Comparison of ENCODE assay signal across 8 cellular contexts in the genomic region with DNA sequence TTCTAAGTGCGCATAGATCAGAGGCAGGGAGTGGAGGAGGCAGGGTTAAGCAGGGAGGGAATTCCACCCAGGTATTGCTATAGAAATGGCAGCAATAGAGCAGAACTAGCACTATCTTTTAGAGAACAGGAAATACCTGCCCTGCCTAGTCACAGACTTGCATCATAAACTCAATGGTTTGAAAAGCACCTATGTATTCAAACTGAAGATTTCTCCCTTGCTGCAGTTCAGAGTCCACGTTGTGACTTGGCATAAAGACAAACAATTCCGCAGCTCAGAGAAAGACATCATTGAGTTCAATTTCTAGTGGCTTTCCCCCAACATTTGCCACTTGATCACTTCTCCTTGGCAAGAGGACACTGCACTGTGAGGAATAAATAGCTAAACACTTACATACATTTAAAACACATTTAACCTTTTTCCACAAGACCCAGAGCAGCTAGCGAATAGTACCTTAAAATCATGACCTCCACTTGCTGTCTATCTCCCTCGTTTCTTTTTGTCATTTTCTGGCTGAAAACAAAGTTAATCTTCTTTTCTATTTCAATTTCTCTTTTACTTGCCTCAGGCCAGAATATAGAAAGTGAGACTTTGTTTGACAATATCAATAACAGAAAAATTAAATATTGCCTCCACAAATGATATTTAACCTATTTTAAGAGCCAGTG. TPM values are rescaled to one million over a fixed set of nuclear protein-coding genes. Genes with fewer than 3 reads are reported as not detected.
DNase-seq lines count a peak whose midpoint lies in the region; ATAC-seq and TF ChIP-seq lines count a peak whose summit lies in the region.

No MANE protein-coding gene starts in this region.

- POLR2A ChIA-PET in activated CD8-positive, alpha-beta T cell treated with anti-CD3 and anti-CD28 coated beads for 36 hours (lab: Charles Lee), result no interaction called here

- no peaks in the 10 kb centered on the region for H3K4me1 Mint-ChIP-seq in activated CD8-positive, alpha-beta T cell treated with anti-CD3 and anti-CD28 coated beads for 36 hours (ENCODE audit: low read depth)

- no peak overlapping the region for H3K27ac Mint-ChIP-seq in activated CD8-positive, alpha-beta T cell treated with anti-CD3 and anti-CD28 coated beads for 36 hours

- in situ Hi-C loops in gastrocnemius medialis (cut with MboI; ENCODE audit: low sequenced_read_pairs in 4 of 4), result loop anchor here in 2 of 4 donors (25.0 kb wide), 3 partner anchors 162 to 488 kb away; no protein-coding TSS in a partner anchor

- H3K9me3 ChIP-seq in gastrocnemius medialis (no peaks in the 10 kb centered on the region), SJCRH30 (replicated peaks) (no peaks in the 10 kb centered on the region)

- H3K9me3 Mint-ChIP-seq in activated CD8-positive, alpha-beta T cell treated with anti-CD3 and anti-CD28 coated beads for 36 hours, result no peaks in the 10 kb centered on the region

- no peaks in the 10 kb centered on the region for H3K36me3 ChIP-seq in gastrocnemius medialis
- H3K36me3 ChIP-seq in SJCRH30, result no peaks in the 10 kb centered on the region

- H3K4me3 ChIP-seq in gastrocnemius medialis, result no peak overlapping the region
- H3K4me3 ChIP-seq in SJCRH30, result no peak overlapping the region

- intact Hi-C loops in gastrocnemius medialis (cut with DNase I; ENCODE audit: low total_unique reads), result no loop called here
- intact Hi-C loops in activated CD8-positive, alpha-beta T cell treated with anti-CD3 and anti-CD28 coated beads for 36 hours (cut with micrococcal nuclease), result no loop called here

- H3K4me1 ChIP-seq in foreskin keratinocyte, result peaks cover 21% of the 10 kb centered on the region
- peaks cover 3 to 6% of the 10 kb centered on the region in 2 donors for H3K4me1 ChIP-seq in gastrocnemius medialis
- no peaks in the 10 kb centered on the region for H3K4me1 ChIP-seq in SJCRH30

- H3K27me3 Mint-ChIP-seq in activated CD8-positive, alpha-beta T cell treated with anti-CD3 and anti-CD28 coated beads for 36 hours, result no peaks in the 10 kb centered on the region

- TF ChIP-seq CTCF in foreskin keratinocyte (conservative IDR thresholded peaks at IDR 0.05) (no peak), gastrocnemius medialis (IDR thresholded peaks at IDR 0.05 in 4 of 5, conservative IDR thresholded peaks at IDR 0.05 in 1 of 5) (no peak)
- no peak for TF ChIP-seq CTCF in activated CD8-positive, alpha-beta T cell treated with anti-CD3 and anti-CD28 coated beads for 36 hours (IDR thresholded peaks at IDR 0.05)

- H3K36me3 Mint-ChIP-seq in activated CD8-positive, alpha-beta T cell treated with anti-CD3 and anti-CD28 coated beads for 36 hours (ENCODE audit: low read depth), result no peaks in the 10 kb centered on the region

- no peak overlapping the region for H3K4me3 Mint-ChIP-seq in activated CD8-positive, alpha-beta T cell treated with anti-CD3 and anti-CD28 coated beads for 36 hours

- H3K27me3 ChIP-seq in foreskin keratinocyte (no peaks in the 10 kb centered on the region), gastrocnemius medialis (no peaks in the 10 kb centered on the region), SJCRH30 (no peaks in the 10 kb centered on the region)

- no peak for TF ChIP-seq POLR2A in gastrocnemius medialis (IDR thresholded peaks at IDR 0.05)

- H3K27ac ChIP-seq in foreskin keratinocyte, result peak overlapping the region; percentile 58
- H3K27ac ChIP-seq in gastrocnemius medialis, result no peak overlapping the region
- no peak overlapping the region for H3K27ac ChIP-seq in SJCRH30

- ATAC-seq in GM21717 (IDR thresholded peaks at IDR 0.05; ENCODE audit: unreplicated experiment) (peak; percentile 83), foreskin keratinocyte (peak; percentile 99), gastrocnemius medialis (no peak)
- ATAC-seq in activated CD8-positive, alpha-beta T cell treated with anti-CD3 and anti-CD28 coated beads for 36 hours, result no peak

- DNase-seq in EH (ENCODE audit: low read depth) (peak; percentile 22), M059J (ENCODE audit: low read depth) (peak; percentile 38), foreskin keratinocyte (peak; percentile 92 to 96), gastrocnemius medialis (no peak), DMS 273 treated with DMSO at 0.1 percent for 48 hours (lab: John Stamatoyannopoulos, UW) (no peak), SJCRH30 (no peak)
- no peak for DNase-seq in activated CD8-positive, alpha-beta T cell treated with anti-CD3 and anti-CD28 coated beads for 36 hours

- CTCF ChIA-PET in activated CD8-positive, alpha-beta T cell treated with anti-CD3 and anti-CD28 coated beads for 36 hours (lab: Charles Lee), result no interaction called here

RNA-seq across cellular contexts. Expression of gene SLC7A11, which starts 42.4 kb away (rescaled TPM):
- total RNA-seq in M059J (2014; rRNA removed; shearing (Covaris generic)), result 7.8 and 9.2 TPM in 2 replicates
- total RNA-seq in foreskin keratinocyte (14.3 and 29.3 TPM in 2 replicates), gastrocnemius medialis (under 1 TPM in 2 of 4 donors, not detected in 2; 0.10 to 0.11 TPM)
- polyA plus RNA-seq in foreskin keratinocyte, result 2.7 and 4.7 TPM in 2 replicates
- 1 to 10 TPM; 3.7 to 4.5 TPM for total RNA-seq in activated CD8-positive, alpha-beta T cell treated with anti-CD3 and anti-CD28 coated beads for 36 hours
- total RNA-seq in SJCRH30 (2014; rRNA removed; shearing (Covaris generic)), result 1.2 and 2.1 TPM in 2 replicates

Comparison
In these comparisons a context has a peak if more than half of its experiments do, and no peak if none do; other contexts are left out.
1. DNase-seq: peak in EH (single experiment), M059J (single experiment) and foreskin keratinocyte (2 of 2); none in gastrocnemius medialis (0 of 2), activated CD8-positive, alpha-beta T cell treated with anti-CD3 and anti-CD28 coated beads for 36 hours (single experiment), DMS 273 treated with DMSO at 0.1 percent for 48 hours (single experiment) and SJCRH30 (0 of 2).
2. ATAC-seq: peak in GM21717 (single experiment) and foreskin keratinocyte (single experiment); none in gastrocnemius medialis (0 of 2) and activated CD8-positive, alpha-beta T cell treated with anti-CD3 and anti-CD28 coated beads for 36 hours (single experiment).